Comparison of ENCODE assay signal across 22 cellular contexts in genomic region chr11:65008873-65009272, GRCh38. TPM values are rescaled to one million over a fixed set of nuclear protein-coding genes. Genes with fewer than 3 reads are reported as not detected.
DNase-seq lines count a peak whose midpoint lies in the region; ATAC-seq, FAIRE-seq and TF ChIP-seq lines count a peak whose summit lies in the region.
"Had no signal": no experiment of that assay in that cellular context is flagged by ENCODE, and none has a peak within 500 bp of the region (broad histone marks: within the 10 kb centered on the region; RNA-seq: fewer than 3 reads in every experiment).

No MANE protein-coding gene starts in this region.

- H3F3A ChIP-seq in PC-9 (ENCODE audit: insufficient read depth, low read depth): peaks cover 26% of the 10 kb centered on the region

- POLR2A ChIA-PET in HEK293 (lab: Yijun Ruan, JAX) (no interaction called here), RWPE1 (lab: Yijun Ruan, JAX; ENCODE audit: low non-redundant PET) (no interaction called here), GM12878 (lab: Charles Lee) (interaction anchor here (0.6 to 1.1 kb wide), 2 partner anchors 102 to 314 kb away, joined by 3 to 5 read pairs; no protein-coding TSS in a partner anchor), PC-9 (lab: Charles Lee; ENCODE audit: unreplicated experiment) (no interaction called here)

- H3K4me2 ChIP-seq in GM12878 (ENCODE audit: control insufficient read depth, insufficient read depth) (no peak overlapping the region), PC-9 (no peak overlapping the region)
- H3K4me2 ChIP-seq: BLaER1 treated with 17β-estradiol and CSF1 and Interleukin-3, amounts not matched to agents 10 nM and 100 nM had no signal

- in situ Hi-C loops in GM12878 (cut with MboI): no loop called here

- H3K4me1 ChIP-seq in HEK293 (ENCODE audit: control insufficient read depth, insufficient read depth, low read length): no peaks in the 10 kb centered on the region
- H3K4me1 ChIP-seq in GM12878 (ENCODE audit: control insufficient read depth, insufficient read depth, low read length): peaks cover 5% of the 10 kb centered on the region
- peaks cover 26% of the 10 kb centered on the region for H3K4me1 ChIP-seq in PC-9 (replicated peaks; ENCODE audit: insufficient read depth)

- RAD21 ChIA-PET in GM12878 (lab: Charles Lee; ENCODE audit: unreplicated experiment): interaction anchor here (0.9 to 1.2 kb wide), 2 partner anchors 12 to 161 kb away, joined by 3 to 5 read pairs; partner anchors contain the start of gene BATF2

- WGBS in GM12878 (ENCODE audit: insufficient coverage, insufficient replicate concordance, low lambda C conversion rate, missing lambda C conversion rate): 24% methylated on average over 2 of the region's 2 CpGs

- no peak for TF ChIP-seq EP300 in GM12878 (IDR thresholded peaks at IDR 0.05; ENCODE audit: borderline replicate concordance in 1 of 2, control insufficient read depth in 1 of 2, low read depth in 2 of 2, low read length in 2 of 2)

- ATAC-seq in GM12878: no peak
- ATAC-seq: CD8-positive, alpha-beta T cell had no signal

- no peak overlapping the region for H3K27ac ChIP-seq in HEK293 (ENCODE audit: extremely low read depth, low read depth, low read length)
- peak overlapping the region; percentile 99 for H3K27ac ChIP-seq in RWPE1
- no peak overlapping the region for H3K27ac ChIP-seq in GM12878 (ENCODE audit: control insufficient read depth, insufficient read depth)
- H3K27ac ChIP-seq in PC-9: no peak overlapping the region
- H3K27ac ChIP-seq: BLaER1 treated with 17β-estradiol and CSF1 and Interleukin-3, amounts not matched to agents 10 nM and 100 nM; C4-2B had no signal

- FAIRE-seq in GM12878 (lab: Jason Lieb, UNC): peak; percentile 66
- FAIRE-seq: A204.1, D721Med, G401.6, GM12892, GM18507 had no signal

- H3K36me3 ChIP-seq in HEK293 (ENCODE audit: control insufficient read depth in 2 of 2, insufficient read depth in 1 of 2, low read length in 2 of 2): no peaks in the 10 kb centered on the region
- H3K36me3 ChIP-seq in GM12878 (ENCODE audit: control insufficient read depth in 2 of 2, insufficient read depth in 2 of 2, low read length in 1 of 2): no peaks in the 10 kb centered on the region
- no peaks in the 10 kb centered on the region for H3K36me3 ChIP-seq in PC-9 (ENCODE audit: low read depth)
- H3K36me3 ChIP-seq: BLaER1 treated with 17β-estradiol and CSF1 and Interleukin-3, amounts not matched to agents 10 nM and 100 nM had no signal

- DNase-seq in RWPE1 (ENCODE audit: low spot score) (no peak), GM12878 (ENCODE audit: low read depth, low spot score) (no peak), hepatic stellate cell (ENCODE audit: low spot score) (no peak), PC-9 (no peak), GOT3 (lab: John Stamatoyannopoulos, UW) (no peak)
- DNase-seq: 8988T; AML-193; Caco-2; Calu3; CD4-positive, alpha-beta T cell; CD8-positive, alpha-beta T cell; DMS79 treated with DMSO at 0.1 percent for 48 hours; GF-D8 had no signal

- H3K4me3 ChIP-seq in HEK293 (ENCODE audit: low read depth, low read length) (no peak overlapping the region), GM12878 (no peak overlapping the region), PC-9 (no peak overlapping the region)
- H3K4me3 ChIP-seq: BLaER1 treated with 17β-estradiol and CSF1 and Interleukin-3, amounts not matched to agents 10 nM and 100 nM had no signal

- no peak for TF ChIP-seq RAD21 in GM12878 (IDR thresholded peaks at IDR 0.05; ENCODE audit: insufficient read depth, low read depth, low read length)

- no peak for TF ChIP-seq POLR2A in GM12878 (IDR thresholded peaks at IDR 0.05; ENCODE audit: low read depth, low read length)

- H3K27me3 ChIP-seq in GM12878 (replicated peaks in 1 of 2; ENCODE audit: control insufficient read depth in 2 of 2, insufficient read depth in 2 of 2, low read length in 1 of 2) (no peaks in the 10 kb centered on the region), PC-9 (ENCODE audit: insufficient read depth, low read depth) (no peaks in the 10 kb centered on the region)
- H3K27me3 ChIP-seq: BLaER1 treated with 17β-estradiol and CSF1 and Interleukin-3, amounts not matched to agents 10 nM and 100 nM had no signal

- no peak overlapping the region for H2AFZ ChIP-seq in GM12878 (ENCODE audit: control insufficient read depth, low read depth, low read length)
- no peak overlapping the region for H2AFZ ChIP-seq in PC-9

- no peaks in the 10 kb centered on the region for H4K20me1 ChIP-seq in GM12878 (ENCODE audit: control insufficient read depth, insufficient read depth)
- no peaks in the 10 kb centered on the region for H4K20me1 ChIP-seq in PC-9 (ENCODE audit: insufficient read depth)
- H4K20me1 ChIP-seq: BLaER1 treated with 17β-estradiol and CSF1 and Interleukin-3, amounts not matched to agents 10 nM and 100 nM had no signal

- TF ChIP-seq CTCF in HEK293 (tag by site-specific recombination; IDR thresholded peaks at IDR 0.05) (no peak), RWPE1 (conservative IDR thresholded peaks at IDR 0.05; ENCODE audit: low read depth) (no peak), GM12878 (IDR thresholded peaks at IDR 0.05 in 2 of 3, conservative IDR thresholded peaks at IDR 0.05 in 1 of 3; ENCODE audit: control insufficient read depth in 2 of 3, extremely low read depth in 1 of 3, insufficient read depth in 1 of 3, low read depth in 3 of 3, low read length in 3 of 3) (no peak), PC-9 (conservative IDR thresholded peaks at IDR 0.05) (no peak)

- no peak overlapping the region for H3K9ac ChIP-seq in GM12878 (ENCODE audit: control insufficient read depth, insufficient read depth, low read length)
- H3K9ac ChIP-seq: BLaER1 treated with 17β-estradiol and CSF1 and Interleukin-3, amounts not matched to agents 10 nM and 100 nM had no signal

- BruUV-seq in GM12878 (replicated peaks; lab: Mats Ljungman, UMichigan) (no TSS peak), PC-9 (replicated peaks; lab: Mats Ljungman, UMichigan) (no TSS peak)

- intact Hi-C loops in GM12878 (cut with micrococcal nuclease; ENCODE audit: unreplicated experiment): no loop called here
- intact Hi-C loops in PC-9 (cut with micrococcal nuclease; ENCODE audit: unreplicated experiment): no loop called here

- no peaks in the 10 kb centered on the region for H3K9me2 ChIP-seq in PC-9 (ENCODE audit: insufficient read depth)

- SMC1A ChIA-PET in GM12878 (lab: Charles Lee; ENCODE audit: uncharacterized antibody, unreplicated experiment): interaction anchor here (1.3 to 1.9 kb wide), 2 partner anchors 12 to 160 kb away, joined by 6 to 7 read pairs; partner anchors contain the start of gene BATF2

- CTCF ChIA-PET in HEK293 (lab: Yijun Ruan, JAX) (interaction anchor here (0.7 kb wide), 1 partner anchor 93 kb away, joined by 3 read pairs; no protein-coding TSS in a partner anchor), RWPE1 (lab: Yijun Ruan, JAX) (interaction anchor here (0.6 kb wide), 2 partner anchors 521 to 950 kb away, joined by 3 read pairs; no protein-coding TSS in a partner anchor), GM12878 (lab: Yijun Ruan, JAX) (interaction anchor here (6.4 to 8.2 kb wide), 2 partner anchors 103 to 161 kb away, joined by 64 to 89 read pairs; partner anchors contain the start of genes CDC42BPG and TM7SF2), PC-9 (lab: Charles Lee) (interaction anchor here (0.6 kb wide), 1 partner anchor 260 kb away, joined by 4 read pairs; no protein-coding TSS in a partner anchor)

- H3K79me2 ChIP-seq in GM12878 (ENCODE audit: control insufficient read depth, insufficient read depth, low read length) (no peaks in the 10 kb centered on the region), PC-9 (ENCODE audit: low read depth) (no peaks in the 10 kb centered on the region)

- H3K9me3 ChIP-seq in HEK293 (ENCODE audit: control insufficient read depth, insufficient read depth, low read depth, low read length) (no peaks in the 10 kb centered on the region), GM12878 (replicated peaks; ENCODE audit: control insufficient read depth, insufficient read depth, low read length) (no peaks in the 10 kb centered on the region), PC-9 (ENCODE audit: insufficient read depth, low read depth) (no peaks in the 10 kb centered on the region)
- H3K9me3 ChIP-seq: BLaER1 treated with 17β-estradiol and CSF1 and Interleukin-3, amounts not matched to agents 10 nM and 100 nM; Caco-2 had no signal

RNA-seq across cellular contexts. Expression of gene ARL2, which starts 5.1 kb away (rescaled TPM):
- total RNA-seq in GM12878 (2013; cell fraction: nucleolus; rRNA removed): 12.4 and 13.8 TPM in 2 replicates
- total RNA-seq in GM12878 (2014; rRNA removed) (109 and 113 TPM in 2 replicates), GM12878 (2014; rRNA removed; fragmentation: Illumina TruSeq; extraction: Trizol) (46.6 and 49.1 TPM in 2 replicates), GM12878 (2021) (75.1 and 78.4 TPM in 2 replicates), PC-9 (2021) (97.5 and 106 TPM in 2 replicates)
- 38.1 TPM for polyA plus RNA-seq in GM12878 (2011; ENCODE audit: low read depth)
- polyA plus RNA-seq in GM12878 (2011; rRNA removed) (31.5 and 71.7 TPM in 2 replicates), GM12878 (2014; fragmentation: Illumina TruSeq; extraction: Trizol) (24.5 and 49.2 TPM in 2 replicates), GM12878 (2014; fragmentation: Nextera tagmentation; extraction: Ambion mirVana) (10 to 100 TPM in 1 of 2 experiments, 1 to 10 TPM in 1; 4.1 to 18.6 TPM), GM12878 (2014; rRNA removed) (112 and 123 TPM in 2 replicates), GM12878 (2016; fragmentation: Nextera tagmentation; extraction: Ambion mirVana) (100 to 1,000 TPM; 137 to 138 TPM)
- 70.5 and 91.1 TPM in 2 replicates for polyA plus RNA-seq in GM12878 (2011; cell fraction: cytosol; rRNA removed)
- polyA plus RNA-seq in GM12878 (2011; cell fraction: nucleus; rRNA removed): 45.5 and 46.3 TPM in 2 replicates
- 65.4 and 81.8 TPM in 2 replicates for polyA plus RNA-seq in GM12878 (2012)
- 18.9 and 28.1 TPM in 2 replicates for polyA minus RNA-seq in GM12878 (2011; rRNA and poly(A)+ RNA removed)
- 29.0 and 29.4 TPM in 2 replicates for polyA minus RNA-seq in GM12878 (2011; cell fraction: cytosol; rRNA and poly(A)+ RNA removed)
- 7.7 and 10.0 TPM in 2 replicates for polyA minus RNA-seq in GM12878 (2011; cell fraction: nucleus; rRNA and poly(A)+ RNA removed)

RNA-seq across cellular contexts. Expression of gene BATF2, which starts 12.1 kb away (rescaled TPM):
- total RNA-seq in GM12878 (2013; cell fraction: nucleolus; rRNA removed): not detected in 2 replicates
- total RNA-seq in GM12878 (2014; rRNA removed) (0.51 and 0.93 TPM in 2 replicates), GM12878 (2014; rRNA removed; fragmentation: Illumina TruSeq; extraction: Trizol) (0.28 and 0.45 TPM in 2 replicates), GM12878 (2021) (0.98 and 1.1 TPM in 2 replicates), PC-9 (2021) (0.46 and 1.2 TPM in 2 replicates)
- 0.13 TPM for polyA plus RNA-seq in GM12878 (2011; ENCODE audit: low read depth)
- polyA plus RNA-seq in GM12878 (2011; rRNA removed) (not detected in 2 replicates), GM12878 (2014; fragmentation: Illumina TruSeq; extraction: Trizol) (0.38 and 0.52 TPM in 2 replicates), GM12878 (2014; fragmentation: Nextera tagmentation; extraction: Ambion mirVana) (under 1 TPM; 0.18 to 0.24 TPM), GM12878 (2014; rRNA removed) (0.49 and 0.81 TPM in 2 replicates), GM12878 (2016; fragmentation: Nextera tagmentation; extraction: Ambion mirVana) (under 1 TPM; 0.26 to 0.27 TPM)
- polyA plus RNA-seq in GM12878 (2011; cell fraction: cytosol; rRNA removed): 0.03 and 0.06 TPM in 2 replicates
- 0.20 TPM in 1 of 2 replicates, not detected in the other for polyA plus RNA-seq in GM12878 (2011; cell fraction: nucleus; rRNA removed)
- 0.44 and 0.54 TPM in 2 replicates for polyA plus RNA-seq in GM12878 (2012)
- polyA minus RNA-seq in GM12878 (2011; rRNA and poly(A)+ RNA removed): 0.21 TPM in 1 of 2 replicates, not detected in the other
- polyA minus RNA-seq in GM12878 (2011; cell fraction: cytosol; rRNA and poly(A)+ RNA removed): not detected in 2 replicates
- not detected in 2 replicates for polyA minus RNA-seq in GM12878 (2011; cell fraction: nucleus; rRNA and poly(A)+ RNA removed)
- total RNA-seq: CD4-positive, alpha-beta T cell; CD8-positive, alpha-beta T cell had no signal

RNA-seq across cellular contexts. Expression of gene SNX15, which starts 18.4 kb away (rescaled TPM):
- 9.9 and 10.9 TPM in 2 replicates for total RNA-seq in GM12878 (2013; cell fraction: nucleolus; rRNA removed)
- total RNA-seq in GM12878 (2014; rRNA removed) (17.7 and 18.4 TPM in 2 replicates), GM12878 (2014; rRNA removed; fragmentation: Illumina TruSeq; extraction: Trizol) (10.0 and 11.4 TPM in 2 replicates), GM12878 (2021) (23.4 and 24.0 TPM in 2 replicates), PC-9 (2021) (38.2 and 40.6 TPM in 2 replicates)
- polyA plus RNA-seq in GM12878 (2011; ENCODE audit: low read depth): 4.9 TPM
- polyA plus RNA-seq in GM12878 (2011; rRNA removed) (0.39 and 2.7 TPM in 2 replicates), GM12878 (2014; fragmentation: Illumina TruSeq; extraction: Trizol) (0.35 and 14.8 TPM in 2 replicates), GM12878 (2014; fragmentation: Nextera tagmentation; extraction: Ambion mirVana) (1 to 10 TPM; 2.4 to 3.3 TPM), GM12878 (2014; rRNA removed) (17.4 and 18.3 TPM in 2 replicates), GM12878 (2016; fragmentation: Nextera tagmentation; extraction: Ambion mirVana) (10 to 100 TPM; 18.3 to 19.8 TPM)
- polyA plus RNA-seq in GM12878 (2011; cell fraction: cytosol; rRNA removed): 12.2 and 13.6 TPM in 2 replicates
- 7.6 and 10.8 TPM in 2 replicates for polyA plus RNA-seq in GM12878 (2011; cell fraction: nucleus; rRNA removed)
- 11.9 and 13.4 TPM in 2 replicates for polyA plus RNA-seq in GM12878 (2012)
- polyA minus RNA-seq in GM12878 (2011; rRNA and poly(A)+ RNA removed): 3.1 and 6.1 TPM in 2 replicates
- 2.3 and 3.7 TPM in 2 replicates for polyA minus RNA-seq in GM12878 (2011; cell fraction: cytosol; rRNA and poly(A)+ RNA removed)
- 2.2 and 2.6 TPM in 2 replicates for polyA minus RNA-seq in GM12878 (2011; cell fraction: nucleus; rRNA and poly(A)+ RNA removed)

RNA-seq across cellular contexts. Expression of gene SAC3D1, which starts 32.1 kb away (rescaled TPM):
- 3.2 and 4.1 TPM in 2 replicates for total RNA-seq in GM12878 (2013; cell fraction: nucleolus; rRNA removed)
- total RNA-seq in GM12878 (2014; rRNA removed) (11.9 and 16.2 TPM in 2 replicates), GM12878 (2014; rRNA removed; fragmentation: Illumina TruSeq; extraction: Trizol) (6.8 and 8.1 TPM in 2 replicates), GM12878 (2021) (32.5 and 34.9 TPM in 2 replicates), PC-9 (2021) (33.9 and 48.0 TPM in 2 replicates)
- 1.0 TPM for polyA plus RNA-seq in GM12878 (2011; ENCODE audit: low read depth)
- polyA plus RNA-seq in GM12878 (2011; rRNA removed) (2.5 and 4.7 TPM in 2 replicates), GM12878 (2014; fragmentation: Illumina TruSeq; extraction: Trizol) (0.40 and 2.9 TPM in 2 replicates), GM12878 (2014; fragmentation: Nextera tagmentation; extraction: Ambion mirVana) (1 to 10 TPM in 1 of 2 experiments, under 1 TPM in 1; 0.16 to 1.7 TPM), GM12878 (2014; rRNA removed) (26.3 and 27.0 TPM in 2 replicates), GM12878 (2016; fragmentation: Nextera tagmentation; extraction: Ambion mirVana) (10 to 100 TPM; 28.6 to 44.6 TPM)
- polyA plus RNA-seq in GM12878 (2011; cell fraction: cytosol; rRNA removed): 11.3 and 19.5 TPM in 2 replicates
- 9.7 and 16.3 TPM in 2 replicates for polyA plus RNA-seq in GM12878 (2011; cell fraction: nucleus; rRNA removed)
- 11.1 and 12.5 TPM in 2 replicates for polyA plus RNA-seq in GM12878 (2012)
- polyA minus RNA-seq in GM12878 (2011; rRNA and poly(A)+ RNA removed): 5.1 and 7.9 TPM in 2 replicates
- polyA minus RNA-seq in GM12878 (2011; cell fraction: cytosol; rRNA and poly(A)+ RNA removed): 5.9 and 11.5 TPM in 2 replicates
- polyA minus RNA-seq in GM12878 (2011; cell fraction: nucleus; rRNA and poly(A)+ RNA removed): 1.8 and 4.2 TPM in 2 replicates

RNA-seq across cellular contexts. Expression of gene MAJIN, which starts 37.0 kb away (rescaled TPM):
- not detected in 2 replicates for total RNA-seq in GM12878 (2013; cell fraction: nucleolus; rRNA removed)
- total RNA-seq in GM12878 (2014; rRNA removed): not detected in 2 replicates
- total RNA-seq in GM12878 (2014; rRNA removed; fragmentation: Illumina TruSeq; extraction: Trizol): not detected in 2 replicates
- total RNA-seq in GM12878 (2021): not detected in 2 replicates
- polyA plus RNA-seq in GM12878 (2011; ENCODE audit: low read depth): not detected
- not detected in 2 replicates for polyA plus RNA-seq in GM12878 (2011; rRNA removed)
- not detected in 2 replicates for polyA plus RNA-seq in GM12878 (2011; cell fraction: cytosol; rRNA removed)
- polyA plus RNA-seq in GM12878 (2011; cell fraction: nucleus; rRNA removed): not detected in 2 replicates
- polyA plus RNA-seq in GM12878 (2012): not detected in 2 replicates
- polyA plus RNA-seq in GM12878 (2014; fragmentation: Illumina TruSeq; extraction: Trizol): not detected in 2 replicates
- polyA plus RNA-seq in GM12878 (2014; fragmentation: Nextera tagmentation; extraction: Ambion mirVana): not detected
- polyA plus RNA-seq in GM12878 (2014; rRNA removed): 0.10 TPM in 1 of 2 replicates, not detected in the other
- not detected for polyA plus RNA-seq in GM12878 (2016; fragmentation: Nextera tagmentation; extraction: Ambion mirVana)
- not detected in 2 replicates for polyA minus RNA-seq in GM12878 (2011; rRNA and poly(A)+ RNA removed)
- polyA minus RNA-seq in GM12878 (2011; cell fraction: cytosol; rRNA and poly(A)+ RNA removed): not detected in 2 replicates
- not detected in 2 replicates for polyA minus RNA-seq in GM12878 (2011; cell fraction: nucleus; rRNA and poly(A)+ RNA removed)
- total RNA-seq in PC-9 (2021): 4.5 and 7.1 TPM in 2 replicates
- total RNA-seq: Caco-2; Calu3; CD8-positive, alpha-beta T cell had no signal
- polyA plus RNA-seq: BJ had no signal

Comparison
In these comparisons a context has a peak if more than half of its experiments do, and no peak if none do; other contexts are left out.
1. Of the 9 proteins assayed by ChIP-seq in both HEK293 and GM12878: peak only in HEK293: ZBTB11; only in GM12878: none; in both: none; in neither: 8.